ENCODE assay signal across 21 cellular contexts in the genomic region with DNA sequence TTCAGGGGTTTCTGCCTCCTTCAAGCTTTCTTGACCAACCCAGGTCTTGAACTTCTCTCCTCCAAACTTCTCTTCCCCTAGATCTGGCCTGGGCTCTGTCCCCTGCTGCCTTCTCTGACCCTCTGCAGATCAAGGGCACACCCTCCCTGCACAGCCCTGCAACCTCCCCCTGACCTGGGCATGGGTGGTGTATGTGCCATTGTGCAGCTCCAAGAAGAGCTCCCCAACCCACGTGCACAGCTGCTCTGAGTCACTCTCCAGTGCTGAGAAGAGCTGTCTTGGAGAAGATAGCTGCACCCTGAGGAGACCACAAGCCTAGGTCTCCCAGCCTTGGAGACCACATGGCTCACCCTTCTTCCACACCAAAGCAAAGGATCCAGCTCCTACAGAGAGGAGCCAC. TPM values are rescaled to one million over a fixed set of nuclear protein-coding genes. Genes with fewer than 3 reads are reported as not detected.
DNase-seq lines count a peak whose midpoint lies in the region; ATAC-seq and TF ChIP-seq lines count a peak whose summit lies in the region.
"Had no signal": no experiment of that assay in that cellular context is flagged by ENCODE, and none has a peak within 500 bp of the region (broad histone marks: within the 10 kb centered on the region; RNA-seq: fewer than 3 reads in every experiment).

No MANE protein-coding gene starts in this region.

- H3K9me3 Mint-ChIP-seq in stimulated activated naive CD8-positive, alpha-beta T cell treated with anti-CD3 and anti-CD28 coated beads, Interleukin-15, amount 100 ng/mL, for 72 hours, result no peaks in the 10 kb centered on the region
- H3K9me3 Mint-ChIP-seq in type B pancreatic cell, result no peaks in the 10 kb centered on the region

- intact Hi-C loops in head of caudate nucleus (cut with DNase I), result loop anchor here (10.0 kb wide), 1 partner anchor 284 kb away; a partner anchor contains a TSS

- DNase-seq in stimulated activated naive CD8-positive, alpha-beta T cell treated with anti-CD3 and anti-CD28 coated beads, Interleukin-15, amount 100 ng/mL, for 72 hours, result no peak
- DNase-seq in stimulated activated naive CD8-positive, alpha-beta T cell treated with anti-CD3 and anti-CD28 coated beads, Interleukin-15, Interleukin-2, amounts not matched to agents 100 U/mL and 50 U/mL, for 24 hours, result no peak
- DNase-seq in activated CD8-positive, alpha-beta memory T cell treated with anti-CD3 and anti-CD28 coated beads, Interleukin-2, amount 50 U/mL, for 48 hours, result peak; percentile 49
- DNase-seq in head of caudate nucleus, result peak in 40 of 42 donors; percentile 21 to 88 (median 64)
- DNase-seq in type B pancreatic cell (ENCODE audit: extremely low spot score, unreplicated experiment), result no peak
- no peak for DNase-seq in left lobe of liver (ENCODE audit: low spot score)
- DNase-seq in NCI-H748 (lab: John Stamatoyannopoulos, UW; ENCODE audit: unreplicated experiment), result no peak
- DNase-seq in NCI-H82 (lab: John Stamatoyannopoulos, UW), result no peak
- DNase-seq: activated CD4-positive, CD25-positive, alpha-beta regulatory T cell treated with anti-CD3 and anti-CD28 coated beads, Interleukin-2, amount 50 U/mL, for 72 hours; foreskin melanocyte; HCEC 1CT; hippocampal formation; lower lobe of right lung; MG63; NCI-H1694; NCI-H2171 treated with DMSO at 0.1 percent for 48 hours; NCI-H748 treated with DMSO at 0.1 percent for 48 hours; occipital lobe; stimulated activated CD4-positive, alpha-beta T cell treated with anti-CD3 and anti-CD28 coated beads, Interleukin-2, amount 100 ng/mL, for 48 hours; stimulated activated naive CD4-positive, alpha-beta T cell; thyroid gland had no signal

- H3K4me3 Mint-ChIP-seq in stimulated activated naive CD8-positive, alpha-beta T cell treated with anti-CD3 and anti-CD28 coated beads, Interleukin-15, amount 100 ng/mL, for 72 hours, result no peak overlapping the region
- no peak overlapping the region for H3K4me3 Mint-ChIP-seq in type B pancreatic cell

- ATAC-seq in stimulated activated naive CD8-positive, alpha-beta T cell treated with anti-CD3 and anti-CD28 coated beads, Interleukin-15, amount 100 ng/mL, for 72 hours, result peak; percentile 27
- no peak for ATAC-seq in stimulated activated naive CD8-positive, alpha-beta T cell treated with anti-CD3 and anti-CD28 coated beads, Interleukin-15, Interleukin-2, amounts not matched to agents 100 U/mL and 50 U/mL, for 24 hours
- no peak for ATAC-seq in left lobe of liver
- ATAC-seq: lower lobe of right lung had no signal

- peaks cover 6% of the 10 kb centered on the region for H3K4me1 Mint-ChIP-seq in stimulated activated naive CD8-positive, alpha-beta T cell treated with anti-CD3 and anti-CD28 coated beads, Interleukin-15, amount 100 ng/mL, for 72 hours
- no peaks in the 10 kb centered on the region for H3K4me1 Mint-ChIP-seq in type B pancreatic cell (ENCODE audit: unreplicated experiment)

- H3K27me3 Mint-ChIP-seq in stimulated activated naive CD8-positive, alpha-beta T cell treated with anti-CD3 and anti-CD28 coated beads, Interleukin-15, amount 100 ng/mL, for 72 hours, result no peaks in the 10 kb centered on the region
- no peaks in the 10 kb centered on the region for H3K27me3 Mint-ChIP-seq in type B pancreatic cell

- no peak for TF ChIP-seq CTCF in type B pancreatic cell (conservative IDR thresholded peaks at IDR 0.05)

- no peak overlapping the region for H3K27ac Mint-ChIP-seq in stimulated activated naive CD8-positive, alpha-beta T cell treated with anti-CD3 and anti-CD28 coated beads, Interleukin-15, amount 100 ng/mL, for 72 hours
- peak overlapping the region; percentile 29 for H3K27ac Mint-ChIP-seq in type B pancreatic cell

- no peaks in the 10 kb centered on the region for H3K36me3 Mint-ChIP-seq in type B pancreatic cell

RNA-seq across cellular contexts. Expression of a gene that starts 8.0 kb away (rescaled TPM):
- total RNA-seq in type B pancreatic cell (ENCODE audit: low replicate concordance), result 143 and 220 TPM in 2 replicates
- 96.1 TPM for total RNA-seq in left lobe of liver

RNA-seq across cellular contexts. Expression of a gene that starts 13.6 kb away (rescaled TPM):
- total RNA-seq in type B pancreatic cell (ENCODE audit: low replicate concordance) (30.7 and 40.4 TPM in 2 replicates), left lobe of liver (43.2 TPM)

RNA-seq across cellular contexts. Expression of a gene that starts 24.5 kb away (rescaled TPM):
- total RNA-seq in type B pancreatic cell (ENCODE audit: low replicate concordance), result 73.8 and 97.7 TPM in 2 replicates
- total RNA-seq in left lobe of liver, result 33.6 TPM

Comparison
In these comparisons a context has a peak if more than half of its experiments do, and no peak if none do; other contexts are left out.
1. DNase-seq: peak in activated CD8-positive, alpha-beta memory T cell treated with anti-CD3 and anti-CD28 coated beads, Interleukin-2, amount 50 U/mL, for 48 hours (single experiment) and head of caudate nucleus (40 of 42); none in stimulated activated naive CD8-positive, alpha-beta T cell treated with anti-CD3 and anti-CD28 coated beads, Interleukin-15, amount 100 ng/mL, for 72 hours (0 of 2), stimulated activated naive CD8-positive, alpha-beta T cell treated with anti-CD3 and anti-CD28 coated beads, Interleukin-15, Interleukin-2, amounts not matched to agents 100 U/mL and 50 U/mL, for 24 hours (single experiment), type B pancreatic cell (single experiment), left lobe of liver (single experiment), NCI-H748 (single experiment) and NCI-H82 (single experiment).